21 cellular contexts compared by ENCODE assay signal in the genomic region with DNA sequence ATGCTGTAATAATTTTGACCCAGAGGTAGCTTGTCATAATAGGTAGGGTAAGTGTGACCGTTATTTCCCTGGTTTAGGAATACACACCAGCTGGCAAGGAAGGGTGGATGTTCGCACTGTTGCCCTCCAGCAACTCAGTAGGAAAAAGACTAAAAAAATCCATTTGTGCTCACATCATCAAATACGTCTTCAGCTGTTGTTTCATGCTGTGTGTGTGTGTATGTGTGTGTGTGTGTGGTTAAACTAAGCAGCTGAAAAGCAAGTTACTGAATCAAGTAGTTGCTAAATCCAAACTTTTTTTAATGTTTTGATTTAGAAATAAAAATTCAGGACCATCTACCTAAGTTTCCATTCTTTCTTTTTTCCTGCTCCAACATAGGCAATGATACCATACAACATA.
"Had no signal": no experiment of that assay in that cellular context is flagged by ENCODE, and none has a peak within 500 bp of the region (broad histone marks: within the 10 kb centered on the region; RNA-seq: fewer than 3 reads in every experiment).

No MANE protein-coding gene starts in this region.

- H3K4me3 Mint-ChIP-seq: activated CD4-positive, alpha-beta memory T cell treated with anti-CD3 and anti-CD28 coated beads for 36 hours; activated CD4-positive, alpha-beta T cell treated with anti-CD3 and anti-CD28 coated beads for 36 hours; activated naive CD8-positive, alpha-beta T cell; effector memory CD8-positive, alpha-beta T cell; stimulated activated naive CD8-positive, alpha-beta T cell treated with anti-CD3 and anti-CD28 coated beads, Interleukin-15, Interleukin-2, amounts not matched to agents 100 ng/mL and 50 ng/mL, for 24 hours; T-helper 2 cell treated with Interferon-gamma antibody and Interleukin-4, amounts not matched to agents 5 μg/mL and 100 μg/mL, for 36 hours had no signal

- H3K4me1 Mint-ChIP-seq: activated CD4-positive, alpha-beta T cell treated with anti-CD3 and anti-CD28 coated beads for 36 hours had no signal

- ATAC-seq: activated CD4-positive, alpha-beta T cell treated with anti-CD3 and anti-CD28 coated beads for 36 hours; effector memory CD8-positive, alpha-beta T cell; left colon; right cardiac atrium had no signal

- H3K27me3 Mint-ChIP-seq: activated CD4-positive, alpha-beta memory T cell treated with anti-CD3 and anti-CD28 coated beads for 36 hours; activated CD4-positive, alpha-beta T cell treated with anti-CD3 and anti-CD28 coated beads for 36 hours; activated naive CD8-positive, alpha-beta T cell; effector memory CD8-positive, alpha-beta T cell; stimulated activated naive CD8-positive, alpha-beta T cell treated with anti-CD3 and anti-CD28 coated beads, Interleukin-15, Interleukin-2, amounts not matched to agents 100 ng/mL and 50 ng/mL, for 24 hours had no signal

- H3K36me3 ChIP-seq: esophagus squamous epithelium, vagina had no signal

- H3K9me3 Mint-ChIP-seq: activated CD4-positive, alpha-beta memory T cell treated with anti-CD3 and anti-CD28 coated beads for 36 hours; effector memory CD8-positive, alpha-beta T cell; stimulated activated naive CD8-positive, alpha-beta T cell treated with anti-CD3 and anti-CD28 coated beads, Interleukin-15, Interleukin-2, amounts not matched to agents 100 ng/mL and 50 ng/mL, for 24 hours; T-helper 2 cell treated with Interferon-gamma antibody and Interleukin-4, amounts not matched to agents 5 μg/mL and 100 μg/mL, for 36 hours had no signal

- H3K4me3 ChIP-seq: esophagus squamous epithelium, skin epidermis, vagina had no signal

- H3K27me3 ChIP-seq: esophagus squamous epithelium, vagina had no signal

- DNase-seq: activated CD4-positive, alpha-beta memory T cell treated with anti-CD3 and anti-CD28 coated beads for 36 hours; activated CD4-positive, alpha-beta T cell treated with anti-CD3 and anti-CD28 coated beads for 36 hours; activated T-cell treated with anti-CD3 and anti-CD28 coated beads for 4 hours; dermis blood vessel endothelial cell; effector memory CD8-positive, alpha-beta T cell; esophagus squamous epithelium; foreskin fibroblast; glutamatergic neuron; hypothalamus; islet precursor cell; left colon; mammary epithelial cell; midbrain; right cardiac atrium; stimulated activated CD4-positive, alpha-beta T cell treated with anti-CD3 and anti-CD28 coated beads, Interleukin-2, amount 100 ng/mL, for 48 hours; trophoblast cell had no signal

- H3K36me3 Mint-ChIP-seq: activated CD4-positive, alpha-beta memory T cell treated with anti-CD3 and anti-CD28 coated beads for 36 hours; activated naive CD8-positive, alpha-beta T cell had no signal

- H3K9me3 ChIP-seq: esophagus squamous epithelium, vagina had no signal

- H3K27ac ChIP-seq: esophagus squamous epithelium, skin epidermis, vagina had no signal

- H3K4me1 ChIP-seq: esophagus squamous epithelium, vagina had no signal
